ENCODE assay signal across 21 cellular contexts in genomic region chr14:90844321-90844720, GRCh38.
"Had no signal": no experiment of that assay in that cellular context is flagged by ENCODE, and none has a peak within 500 bp of the region (broad histone marks: within the 10 kb centered on the region; RNA-seq: fewer than 3 reads in every experiment).

No MANE protein-coding gene starts in this region.

- H3K9me3 ChIP-seq: esophagus squamous epithelium, gastroesophageal sphincter, left ventricle myocardium inferior, sigmoid colon, stomach, thoracic aorta, transverse colon had no signal

- H3K27me3 Mint-ChIP-seq: dendritic cell treated with granulocyte-macrophage colony-stimulating factor and Interleukin-4, amounts not matched to agents 40 ng/mL and 50 ng/mL, for 4 days had no signal

- H3K4me3 Mint-ChIP-seq: dendritic cell treated with granulocyte-macrophage colony-stimulating factor and Interleukin-4, amounts not matched to agents 40 ng/mL and 50 ng/mL, for 4 days; effector memory CD8-positive, alpha-beta T cell; immature natural killer cell; naive thymus-derived CD4-positive, alpha-beta T cell; nephron progenitor cell had no signal

- H3K27ac ChIP-seq: esophagus squamous epithelium, gastroesophageal sphincter, left ventricle myocardium inferior, sigmoid colon, skin epidermis, stomach, thoracic aorta, transverse colon had no signal

- ATAC-seq: effector memory CD8-positive, alpha-beta T cell; gastroesophageal sphincter; naive thymus-derived CD4-positive, alpha-beta T cell had no signal

- H3K4me1 ChIP-seq: esophagus squamous epithelium, sigmoid colon, transverse colon had no signal

- H3K9me3 Mint-ChIP-seq: dendritic cell treated with granulocyte-macrophage colony-stimulating factor and Interleukin-4, amounts not matched to agents 40 ng/mL and 50 ng/mL, for 4 days; effector memory CD8-positive, alpha-beta T cell; immature natural killer cell; nephron progenitor cell had no signal

- H3K27me3 ChIP-seq: esophagus squamous epithelium, gastroesophageal sphincter, sigmoid colon, stomach, transverse colon had no signal

- H3K36me3 ChIP-seq: esophagus squamous epithelium, left ventricle myocardium inferior, sigmoid colon, thoracic aorta, transverse colon had no signal

- H3K27ac Mint-ChIP-seq: dendritic cell treated with granulocyte-macrophage colony-stimulating factor and Interleukin-4, amounts not matched to agents 40 ng/mL and 50 ng/mL, for 4 days; effector memory CD8-positive, alpha-beta T cell; immature natural killer cell; nephron progenitor cell had no signal

- DNase-seq: effector memory CD8-positive, alpha-beta T cell; esophagus squamous epithelium; foreskin fibroblast; glutamatergic neuron; immature natural killer cell; left ventricle myocardium inferior; mesendoderm; naive thymus-derived CD4-positive, alpha-beta T cell; nephron progenitor cell; posterior cingulate gyrus; sigmoid colon; stimulated activated CD4-positive, alpha-beta T cell treated with anti-CD3 and anti-CD28 coated beads, Interleukin-2, amount 100 ng/mL, for 24 hours; stimulated activated CD4-positive, alpha-beta T cell treated with anti-CD3 and anti-CD28 coated beads, Interleukin-4, amount 100 ng/mL, for 4 hours; stimulated activated naive CD4-positive, alpha-beta T cell; stomach; substantia nigra; transverse colon had no signal

- H3K4me3 ChIP-seq: esophagus squamous epithelium, gastroesophageal sphincter, left ventricle myocardium inferior, sigmoid colon, skin epidermis, stomach, thoracic aorta, transverse colon had no signal
